ENCODE assay signal across 31 cellular contexts in the genomic region with DNA sequence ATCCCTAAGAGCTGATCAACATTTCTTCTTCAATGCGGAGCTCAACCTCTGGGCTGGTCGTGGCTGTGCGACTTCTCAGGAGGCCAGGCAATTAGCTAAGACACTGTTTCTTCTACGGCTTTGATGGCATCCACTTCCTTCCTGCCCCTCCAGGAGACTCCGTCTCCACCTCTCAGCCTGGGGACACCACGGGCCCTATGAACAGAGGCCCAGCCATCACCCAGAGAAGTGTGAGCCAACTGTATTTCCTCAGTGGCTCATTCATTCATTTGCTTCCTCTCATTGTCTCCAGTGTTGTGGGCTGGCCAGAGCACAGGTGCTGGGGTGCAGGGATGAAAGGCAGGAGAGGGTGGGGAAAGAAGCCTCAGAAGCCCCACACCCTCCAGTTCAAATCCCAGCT. TPM values are rescaled to one million over a fixed set of nuclear protein-coding genes. Genes with fewer than 3 reads are reported as not detected.
"Had no signal": no experiment of that assay in that cellular context is flagged by ENCODE, and none has a peak within 500 bp of the region (broad histone marks: within the 10 kb centered on the region; RNA-seq: fewer than 3 reads in every experiment).

No MANE protein-coding gene starts in this region.

- DNase-seq: activated B cell treated with CpG ODN at 0.5 μM for 24 hours; activated CD4-positive, alpha-beta memory T cell treated with anti-CD3 and anti-CD28 coated beads for 36 hours; activated CD4-positive, alpha-beta T cell treated with anti-CD3 and anti-CD28 coated beads for 4 hours; activated CD4-positive, alpha-beta T cell treated with anti-CD3 and anti-CD28 coated beads, Interleukin-2, amount 50 U/mL, for 1 hour; activated CD4-positive, CD25-positive, alpha-beta regulatory T cell treated with anti-CD3 and anti-CD28 coated beads, Interleukin-2, amount 50 U/mL, for 72 hours; activated CD8-positive, alpha-beta memory T cell treated with anti-CD3 and anti-CD28 coated beads, Interleukin-2, amount 50 U/mL, for 4 hours; activated gamma-delta T cell; activated naive CD4-positive, alpha-beta T cell treated with anti-CD3 and anti-CD28 coated beads, Interleukin-2, amount 50 U/mL, for 16 hours; activated T-cell treated with anti-CD3 and anti-CD28 coated beads for 4 hours; activated T-cell treated with anti-CD3 and anti-CD28 coated beads, Interleukin-2, amount 50 U/mL, for 48 hours; Karpas-422; KBM-7; NCI-H1105 treated with DMSO at 0.1 percent for 48 hours; NCI-H1436; NCI-H1694; NCI-H1930; NCI-H345; NCI-H524 treated with DMSO at 0.1 percent for 48 hours; PC-3; Peyer's patch; RPMI8226; SHP77 treated with DMSO at 0.1 percent for 48 hours; T-cell; T-helper 2 cell; T-helper 9 cell had no signal

- ATAC-seq: PC-3, SK-N-SH treated with all-trans-retinoic acid at 6 μM for 48 hours had no signal

- H3K27ac ChIP-seq: ascending aorta, cardiac muscle cell, Peyer's patch, SJSA1, VCaP had no signal

- H3K27me3 ChIP-seq: ascending aorta, cardiac muscle cell, Peyer's patch, SJSA1 had no signal

- H3K9me3 ChIP-seq: ascending aorta, Peyer's patch, SJSA1 had no signal

- H3K36me3 ChIP-seq: ascending aorta, cardiac muscle cell, Peyer's patch, SJSA1 had no signal

- H3K4me3 ChIP-seq: ascending aorta, cardiac muscle cell, Peyer's patch, SJSA1 had no signal

- H3K4me1 ChIP-seq: Peyer's patch had no signal

RNA-seq across cellular contexts. Expression of a gene that starts 51.8 kb away (rescaled TPM):
- total RNA-seq: activated B cell treated with CpG ODN at 0.5 μM for 24 hours; activated CD4-positive, alpha-beta memory T cell treated with anti-CD3 and anti-CD28 coated beads for 36 hours; NCI-H460; Peyer's patch; T-cell had no signal
